ENCODE assay signal across 8 cellular contexts in genomic region chr6:24365103-24365633, GRCh38. TPM values are rescaled to one million over a fixed set of nuclear protein-coding genes. Genes with fewer than 3 reads are reported as not detected.
"Had no signal": no experiment of that assay in that cellular context is flagged by ENCODE, and none has a peak within 500 bp of the region (broad histone marks: within the 10 kb centered on the region; RNA-seq: fewer than 3 reads in every experiment).

No MANE protein-coding gene starts in this region.

RNA-seq across cellular contexts. Expression of gene DCDC2, which starts 7.3 kb away (rescaled TPM):
- total RNA-seq: activated CD4-positive, alpha-beta memory T cell treated with anti-CD3 and anti-CD28 coated beads, Interleukin-2, amount 10 ng/mL, durations not matched to agents 7 days and 5 days; activated CD4-positive, alpha-beta T cell treated with anti-CD3 and anti-CD28 coated beads, Interleukin-2, amount 10 ng/mL, durations not matched to agents 7 days and 5 days; activated CD8-positive, alpha-beta memory T cell treated with anti-CD3 and anti-CD28 coated beads, Interleukin-2, amount 10 ng/mL, durations not matched to agents 7 days and 5 days; activated CD8-positive, alpha-beta T cell treated with anti-CD3 and anti-CD28 coated beads, Interleukin-2, amount 10 ng/mL, durations not matched to agents 7 days and 5 days; activated T-helper 2 cell treated with anti-CD3 and anti-CD28 coated beads, Interferon-gamma antibody, Interleukin-2, Interleukin-4, amounts not matched to agents 10 μg/mL and 5 μg/mL and 100 μg/mL, durations not matched to agents 14 hours and 24 hours and 36 hours; ascending aorta; T-helper 2 cell treated with Interferon-gamma antibody and Interleukin-4, amounts not matched to agents 100 ng/mL and 5 ng/mL, for 36 hours had no signal
- polyA plus RNA-seq: cardiac muscle cell had no signal
